15 cellular contexts compared by ENCODE assay signal in genomic region chr4:65046496-65047101, GRCh38.
A peak's percentile ranks its signal among the peaks of the same experiment; 100 is the strongest.
DNase-seq lines count a peak whose midpoint lies in the region; ATAC-seq, FAIRE-seq and TF ChIP-seq lines count a peak whose summit lies in the region.
"Had no signal": no experiment of that assay in that cellular context is flagged by ENCODE, and none has a peak within 500 bp of the region (broad histone marks: within the 10 kb centered on the region; RNA-seq: fewer than 3 reads in every experiment).

No MANE protein-coding gene starts in this region.

- H3K36me3 Mint-ChIP-seq in astrocyte (ENCODE audit: low read depth, unreplicated experiment), result no peaks in the 10 kb centered on the region
- H3K36me3 Mint-ChIP-seq: activated naive CD4-positive, alpha-beta T cell treated with anti-CD3 and anti-CD28 coated beads, Interleukin-2, amount 10 ng/mL, durations not matched to agents 7 days and 5 days had no signal

- no peak overlapping the region for H3K27ac Mint-ChIP-seq in astrocyte (ENCODE audit: unreplicated experiment)
- H3K27ac Mint-ChIP-seq: activated naive CD4-positive, alpha-beta T cell treated with anti-CD3 and anti-CD28 coated beads, Interleukin-2, amount 10 ng/mL, durations not matched to agents 7 days and 5 days had no signal

- no peaks in the 10 kb centered on the region for H3K9me3 ChIP-seq in astrocyte (ENCODE audit: insufficient read depth, low read depth, low read length)
- H3K9me3 ChIP-seq in effector memory CD4-positive, alpha-beta T cell (ENCODE audit: control insufficient read depth, low read length), result no peaks in the 10 kb centered on the region

- no peaks in the 10 kb centered on the region for H3K4me1 ChIP-seq in astrocyte (ENCODE audit: insufficient read depth, low read length)
- no peaks in the 10 kb centered on the region for H3K4me1 ChIP-seq in effector memory CD4-positive, alpha-beta T cell (ENCODE audit: control insufficient read depth, insufficient read depth, low read length, poor library complexity, severe bottlenecking)

- H3K36me3 ChIP-seq in astrocyte (ENCODE audit: insufficient read depth, low read length), result no peaks in the 10 kb centered on the region
- H3K36me3 ChIP-seq in effector memory CD4-positive, alpha-beta T cell (ENCODE audit: control insufficient read depth, insufficient read depth, low read length), result no peaks in the 10 kb centered on the region

- H4K20me1 ChIP-seq in astrocyte (ENCODE audit: insufficient read depth, low read length), result no peaks in the 10 kb centered on the region

- no peak overlapping the region for H3K27ac ChIP-seq in astrocyte (ENCODE audit: low read depth, low read length)
- H3K27ac ChIP-seq in effector memory CD4-positive, alpha-beta T cell (ENCODE audit: insufficient read depth, low read length, poor library complexity, severe bottlenecking), result no peak overlapping the region
- H3K27ac ChIP-seq: C4-2B had no signal

- H3K4me2 ChIP-seq in astrocyte (ENCODE audit: low read length), result no peak overlapping the region

- H2AFZ ChIP-seq in astrocyte (ENCODE audit: low read depth, low read length), result no peak overlapping the region

- peak; percentile 88 for DNase-seq in DMS 273 (lab: John Stamatoyannopoulos, UW; ENCODE audit: unreplicated experiment)
- DNase-seq in LHCN-M2 (ENCODE audit: low read depth), result peak; percentile 66
- DNase-seq in astrocyte (ENCODE audit: low read depth), result peak; percentile 75
- DNase-seq in iris pigment epithelial cell (ENCODE audit: low read depth), result peak; percentile 21
- DNase-seq in SW 1271 (lab: John Stamatoyannopoulos, UW), result no peak
- no peak for DNase-seq in DMS153 (lab: John Stamatoyannopoulos, UW)
- DNase-seq in effector memory CD4-positive, alpha-beta T cell, result no peak
- DNase-seq: activated naive CD4-positive, alpha-beta T cell treated with anti-CD3 and anti-CD28 coated beads, Interleukin-2, amount 10 ng/mL, durations not matched to agents 7 days and 5 days; foreskin melanocyte; GF-D8; left colon; NCI-H510A treated with DMSO at 0.1 percent for 48 hours had no signal

- H3K4me1 Mint-ChIP-seq in astrocyte (ENCODE audit: low read depth, unreplicated experiment), result no peaks in the 10 kb centered on the region
- H3K4me1 Mint-ChIP-seq: activated naive CD4-positive, alpha-beta T cell treated with anti-CD3 and anti-CD28 coated beads, Interleukin-2, amount 10 ng/mL, durations not matched to agents 7 days and 5 days had no signal

- ATAC-seq in GM21381 (IDR thresholded peaks at IDR 0.05; ENCODE audit: unreplicated experiment), result no peak
- ATAC-seq: left colon had no signal

- no peak overlapping the region for H3K4me3 ChIP-seq in astrocyte (ENCODE audit: insufficient read depth, low read depth, low read length)
- H3K4me3 ChIP-seq in effector memory CD4-positive, alpha-beta T cell (ENCODE audit: insufficient read depth, low read depth, low read length, poor library complexity, severe bottlenecking), result no peak overlapping the region

- H3K9me3 Mint-ChIP-seq in astrocyte (ENCODE audit: unreplicated experiment), result no peaks in the 10 kb centered on the region
- H3K9me3 Mint-ChIP-seq: activated naive CD4-positive, alpha-beta T cell treated with anti-CD3 and anti-CD28 coated beads, Interleukin-2, amount 10 ng/mL, durations not matched to agents 7 days and 5 days; nephron had no signal

- no peak overlapping the region for H3K4me3 Mint-ChIP-seq in astrocyte (ENCODE audit: unreplicated experiment)
- H3K4me3 Mint-ChIP-seq: activated naive CD4-positive, alpha-beta T cell treated with anti-CD3 and anti-CD28 coated beads, Interleukin-2, amount 10 ng/mL, durations not matched to agents 7 days and 5 days; nephron had no signal

- no peak for FAIRE-seq in astrocyte (lab: Jason Lieb, UNC)

- H3K27me3 Mint-ChIP-seq in astrocyte (ENCODE audit: low read depth, unreplicated experiment), result no peaks in the 10 kb centered on the region
- H3K27me3 Mint-ChIP-seq: activated naive CD4-positive, alpha-beta T cell treated with anti-CD3 and anti-CD28 coated beads, Interleukin-2, amount 10 ng/mL, durations not matched to agents 7 days and 5 days had no signal

- no peak overlapping the region for H3K9ac ChIP-seq in astrocyte (ENCODE audit: low read length)

- TF ChIP-seq CTCF in astrocyte (IDR thresholded peaks at IDR 0.05; ENCODE audit: insufficient read depth, low read depth, low read length), result no peak

- H3K27me3 ChIP-seq in astrocyte (ENCODE audit: insufficient read depth, low read length), result no peaks in the 10 kb centered on the region
- H3K27me3 ChIP-seq in effector memory CD4-positive, alpha-beta T cell (replicated peaks; ENCODE audit: control insufficient read depth, insufficient read depth, low read length, poor library complexity, severe bottlenecking), result no peaks in the 10 kb centered on the region

- H3K79me2 ChIP-seq in astrocyte (ENCODE audit: insufficient read depth, low read length), result no peaks in the 10 kb centered on the region

Comparison
In these comparisons a context has a peak if more than half of its experiments do, and no peak if none do; other contexts are left out.
1. DNase-seq: peak in DMS 273 (single experiment), LHCN-M2 (single experiment), astrocyte (single experiment) and iris pigment epithelial cell (single experiment); none in SW 1271 (0 of 2), DMS153 (single experiment) and effector memory CD4-positive, alpha-beta T cell (0 of 3).